1 cellular context compared by ENCODE assay signal in genomic region chr7:1596181-1597043, GRCh38.
TF ChIP-seq lines count a peak whose summit lies in the region.

No MANE protein-coding gene starts in this region.

TF ChIP-seq in SK-N-SH, 30 proteins besides CTCF, POLR2A, EP300 and RAD21 (continued from another document):
- TF ChIP-seq REST (IDR thresholded peaks at IDR 0.05; ENCODE audit: low read depth, low read length) (no peak), RFX5 (IDR thresholded peaks at IDR 0.05; ENCODE audit: low read length) (peak; percentile 78; the same call in 1 of the 2 replicates), IRF3 (IDR thresholded peaks at IDR 0.05; ENCODE audit: low read depth, low read length) (no peak)
